In genomic region chr3:39550343-39550742, GRCh38 we compare ENCODE assay signal across 1 cellular context.
TF ChIP-seq lines count a peak whose summit lies in the region.

No MANE protein-coding gene starts in this region.

TF ChIP-seq in H1, 55 proteins besides CTCF, POLR2A, EP300 and RAD21:
- no peak for TF ChIP-seq SRF (IDR thresholded peaks at IDR 0.05; ENCODE audit: low read depth, low read length)
- no peak for TF ChIP-seq RBBP5 (IDR thresholded peaks at IDR 0.05; ENCODE audit: borderline replicate concordance, low read depth, low read length)
- TF ChIP-seq, protein P1, sequence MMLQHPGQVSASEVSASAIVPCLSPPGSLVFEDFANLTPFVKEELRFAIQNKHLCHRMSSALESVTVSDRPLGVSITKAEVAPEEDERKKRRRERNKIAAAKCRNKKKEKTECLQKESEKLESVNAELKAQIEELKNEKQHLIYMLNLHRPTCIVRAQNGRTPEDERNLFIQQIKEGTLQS (IDR thresholded peaks at IDR 0.05; ENCODE audit: insufficient read depth, low read depth, low read length): no peak
- TF ChIP-seq SAP30 (IDR thresholded peaks at IDR 0.05; ENCODE audit: insufficient read depth, insufficient replicate concordance, low read length): no peak
- TF ChIP-seq GABPA (IDR thresholded peaks at IDR 0.05; ENCODE audit: borderline replicate concordance, insufficient read depth, low read length): no peak
